Comparison of ENCODE assay signal across 16 cellular contexts in the genomic region with DNA sequence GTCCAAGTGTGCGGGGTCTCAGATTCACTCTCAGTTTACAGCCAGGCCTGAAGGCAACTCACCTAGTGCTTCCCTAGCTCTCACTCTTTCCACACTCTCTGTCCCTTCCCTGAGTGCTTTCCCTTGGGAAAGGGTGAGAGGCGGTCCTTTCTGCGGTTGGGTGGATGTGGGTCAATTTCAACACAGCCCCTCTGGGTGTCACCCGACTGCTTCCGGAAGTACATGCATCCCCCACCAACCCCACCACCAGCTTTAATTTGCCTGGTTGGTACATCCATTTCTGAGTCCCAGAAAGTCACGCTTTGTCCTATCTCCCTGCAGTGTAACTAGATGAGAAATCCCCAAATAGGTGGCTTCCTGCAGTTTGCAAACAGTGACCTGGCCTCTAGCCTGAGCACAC.
DNase-seq lines count a peak whose midpoint lies in the region; ATAC-seq and TF ChIP-seq lines count a peak whose summit lies in the region.
"Had no signal": no experiment of that assay in that cellular context is flagged by ENCODE, and none has a peak within 500 bp of the region (broad histone marks: within the 10 kb centered on the region; RNA-seq: fewer than 3 reads in every experiment).

No MANE protein-coding gene starts in this region.

- H3K27ac ChIP-seq in GM23338 (ENCODE audit: low read depth) (no peak overlapping the region), endodermal cell (ENCODE audit: low read depth, low read length) (no peak overlapping the region), thyroid gland (no peak overlapping the region)

- H3K27me3 Mint-ChIP-seq in GM23338 (ENCODE audit: insufficient read depth, low read depth, poor library complexity): peaks cover 4% of the 10 kb centered on the region
- H3K27me3 Mint-ChIP-seq in endodermal cell (ENCODE audit: insufficient read depth): peaks cover 6% of the 10 kb centered on the region
- no peaks in the 10 kb centered on the region for H3K27me3 Mint-ChIP-seq in nephron progenitor cell (ENCODE audit: low read depth, poor library complexity)
- no peaks in the 10 kb centered on the region for H3K27me3 Mint-ChIP-seq in activated CD4-positive, alpha-beta T cell treated with anti-CD3 and anti-CD28 coated beads, Interleukin-2, amount 10 ng/mL, durations not matched to agents 24 days and 14 days

- H3K27ac Mint-ChIP-seq in GM23338 (no peak overlapping the region), endodermal cell (no peak overlapping the region), nephron progenitor cell (peak overlapping the region; percentile 47)
- no peak overlapping the region for H3K27ac Mint-ChIP-seq in activated CD4-positive, alpha-beta T cell treated with anti-CD3 and anti-CD28 coated beads, Interleukin-2, amount 10 ng/mL, durations not matched to agents 24 days and 14 days
- H3K27ac Mint-ChIP-seq: CD4-positive, CD25-positive, alpha-beta regulatory T cell; CD8-positive, alpha-beta memory T cell had no signal

- no peak overlapping the region for H3K4me2 ChIP-seq in GM23338

- no peaks in the 10 kb centered on the region for H4K20me1 ChIP-seq in GM23338 (replicated peaks; ENCODE audit: insufficient read depth)

- H3K9me3 Mint-ChIP-seq in GM23338 (no peaks in the 10 kb centered on the region), endodermal cell (no peaks in the 10 kb centered on the region), nephron progenitor cell (no peaks in the 10 kb centered on the region)
- H3K9me3 Mint-ChIP-seq in activated CD4-positive, alpha-beta T cell treated with anti-CD3 and anti-CD28 coated beads, Interleukin-2, amount 10 ng/mL, durations not matched to agents 24 days and 14 days: no peaks in the 10 kb centered on the region
- H3K9me3 Mint-ChIP-seq: H9 had no signal

- 0 out of 2 replicates have a peak overlapping the region, but pooled peaks have one; percentile 56 for H2AFZ ChIP-seq in GM23338

- H3K4me1 ChIP-seq in GM23338 (ENCODE audit: insufficient read depth) (peaks cover 12% of the 10 kb centered on the region), endodermal cell (ENCODE audit: control insufficient read depth, insufficient read depth, low read length) (peaks cover 8% of the 10 kb centered on the region), thyroid gland (no peaks in the 10 kb centered on the region)
- H3K4me1 ChIP-seq: BE2C had no signal

- H3K4me3 ChIP-seq in GM23338: no peak overlapping the region
- H3K4me3 ChIP-seq in endodermal cell (ENCODE audit: low read length): no peak overlapping the region
- no peak overlapping the region for H3K4me3 ChIP-seq in thyroid gland (replicated peaks in 1 of 3)

- TF ChIP-seq CTCF in GM23338 (conservative IDR thresholded peaks at IDR 0.05; ENCODE audit: low read depth in 2 of 2): peak in 1 of 2 experiments; percentile 12; a peak in 1 of 4 replicates
- peak; percentile 21 for TF ChIP-seq CTCF in endodermal cell (conservative IDR thresholded peaks at IDR 0.05)
- TF ChIP-seq CTCF in nephron progenitor cell (IDR thresholded peaks at IDR 0.05): no peak
- TF ChIP-seq CTCF in thyroid gland (IDR thresholded peaks at IDR 0.05): no peak

- H3K4me1 Mint-ChIP-seq in GM23338: peaks cover 23% of the 10 kb centered on the region
- peaks cover 26% of the 10 kb centered on the region for H3K4me1 Mint-ChIP-seq in endodermal cell
- H3K4me1 Mint-ChIP-seq in nephron progenitor cell: peaks cover 12% of the 10 kb centered on the region
- H3K4me1 Mint-ChIP-seq in activated CD4-positive, alpha-beta T cell treated with anti-CD3 and anti-CD28 coated beads, Interleukin-2, amount 10 ng/mL, durations not matched to agents 24 days and 14 days: no peaks in the 10 kb centered on the region
- H3K4me1 Mint-ChIP-seq: CD4-positive, CD25-positive, alpha-beta regulatory T cell; CD8-positive, alpha-beta memory T cell had no signal

- H3K36me3 ChIP-seq in GM23338 (ENCODE audit: insufficient read depth) (no peaks in the 10 kb centered on the region), endodermal cell (ENCODE audit: control insufficient read depth, insufficient read depth, low read length) (no peaks in the 10 kb centered on the region), thyroid gland (no peaks in the 10 kb centered on the region)
- H3K36me3 ChIP-seq: BE2C had no signal

- H3F3A ChIP-seq in GM23338 (replicated peaks; ENCODE audit: low read depth): no peaks in the 10 kb centered on the region

- 91 to 100% methylated on average over 1 to 6 of the region's 6 CpGs for WGBS in endodermal cell (ENCODE audit: insufficient coverage in 1 of 2, insufficient read length in 1 of 2), 2 experiments
- 77 to 87% methylated on average over 6 of the region's 6 CpGs for WGBS in thyroid gland, 2 donors

- no peaks in the 10 kb centered on the region for H3K79me2 ChIP-seq in GM23338 (replicated peaks; ENCODE audit: insufficient read depth)

- ATAC-seq in GM23338: peak; percentile 39; the same call in 2 of the 3 replicates

- no peaks in the 10 kb centered on the region for H3K36me3 Mint-ChIP-seq in GM23338 (ENCODE audit: low read depth)
- H3K36me3 Mint-ChIP-seq in endodermal cell (ENCODE audit: low read depth): no peaks in the 10 kb centered on the region
- no peaks in the 10 kb centered on the region for H3K36me3 Mint-ChIP-seq in nephron progenitor cell (ENCODE audit: low read depth)
- no peaks in the 10 kb centered on the region for H3K36me3 Mint-ChIP-seq in activated CD4-positive, alpha-beta T cell treated with anti-CD3 and anti-CD28 coated beads, Interleukin-2, amount 10 ng/mL, durations not matched to agents 24 days and 14 days (ENCODE audit: low read depth)
- H3K36me3 Mint-ChIP-seq: CD4-positive, CD25-positive, alpha-beta regulatory T cell; CD8-positive, alpha-beta memory T cell had no signal

- H3K9me3 ChIP-seq in endodermal cell (ENCODE audit: control insufficient read depth, low read length) (no peaks in the 10 kb centered on the region), thyroid gland (no peaks in the 10 kb centered on the region)
- H3K9me3 ChIP-seq: BE2C had no signal

- H3K27me3 ChIP-seq in GM23338 (ENCODE audit: insufficient read depth) (no peaks in the 10 kb centered on the region), endodermal cell (ENCODE audit: control insufficient read depth, insufficient read depth, low read length, poor library complexity, severe bottlenecking) (no peaks in the 10 kb centered on the region), thyroid gland (no peaks in the 10 kb centered on the region)
- H3K27me3 ChIP-seq: BE2C had no signal

- intact Hi-C loops in thyroid gland (cut with DNase I): no loop called here
- intact Hi-C loops in activated CD4-positive, alpha-beta T cell treated with anti-CD3 and anti-CD28 coated beads, Interleukin-2, amount 10 ng/mL, durations not matched to agents 24 days and 14 days (cut with micrococcal nuclease): no loop called here

- no peak overlapping the region for H3K9ac ChIP-seq in endodermal cell (ENCODE audit: extremely low read depth, low read length, poor library complexity, severe bottlenecking)

- no peak for TF ChIP-seq POLR2A in thyroid gland (IDR thresholded peaks at IDR 0.05)

- H3K9me2 ChIP-seq in GM23338 (ENCODE audit: insufficient read depth): peaks cover 23% of the 10 kb centered on the region; the same call in 1 of the 2 replicates

- H3K4me3 Mint-ChIP-seq in GM23338 (no peak overlapping the region), endodermal cell (no peak overlapping the region), nephron progenitor cell (no peak overlapping the region)
- H3K4me3 Mint-ChIP-seq in activated CD4-positive, alpha-beta T cell treated with anti-CD3 and anti-CD28 coated beads, Interleukin-2, amount 10 ng/mL, durations not matched to agents 24 days and 14 days: no peak overlapping the region
- H3K4me3 Mint-ChIP-seq: CD4-positive, CD25-positive, alpha-beta regulatory T cell; CD8-positive, alpha-beta memory T cell; H9 had no signal

- DNase-seq in GM23338 (ENCODE audit: low spot score): peak; percentile 3
- DNase-seq in NCI-H146 treated with DMSO at 0.1 percent for 48 hours (lab: John Stamatoyannopoulos, UW; ENCODE audit: unreplicated experiment): peak; percentile 82
- peak; percentile 51 for DNase-seq in endodermal cell
- no peak for DNase-seq in nephron progenitor cell
- no peak for DNase-seq in thyroid gland
- no peak for DNase-seq in activated CD4-positive, alpha-beta T cell treated with anti-CD3 and anti-CD28 coated beads, Interleukin-2, amount 10 ng/mL, durations not matched to agents 24 days and 14 days
- DNase-seq in activated CD4-positive, alpha-beta T cell treated with anti-CD3 and anti-CD28 coated beads, Interleukin-2, amount 50 U/mL, for 1 hour: no peak
- no peak for DNase-seq in OCI-M2 (lab: John Stamatoyannopoulos, UW; ENCODE audit: unreplicated experiment)
- DNase-seq: BE2C; C1 segment of cervical spinal cord; CD4-positive, CD25-positive, alpha-beta regulatory T cell; CD8-positive, alpha-beta memory T cell; COR-L47; GDM1; GOT3; H9 had no signal

TF ChIP-seq in GM23338, 12 proteins besides CTCF, POLR2A, EP300 and RAD21 (continues in another document):
- TF ChIP-seq, protein P1, sequence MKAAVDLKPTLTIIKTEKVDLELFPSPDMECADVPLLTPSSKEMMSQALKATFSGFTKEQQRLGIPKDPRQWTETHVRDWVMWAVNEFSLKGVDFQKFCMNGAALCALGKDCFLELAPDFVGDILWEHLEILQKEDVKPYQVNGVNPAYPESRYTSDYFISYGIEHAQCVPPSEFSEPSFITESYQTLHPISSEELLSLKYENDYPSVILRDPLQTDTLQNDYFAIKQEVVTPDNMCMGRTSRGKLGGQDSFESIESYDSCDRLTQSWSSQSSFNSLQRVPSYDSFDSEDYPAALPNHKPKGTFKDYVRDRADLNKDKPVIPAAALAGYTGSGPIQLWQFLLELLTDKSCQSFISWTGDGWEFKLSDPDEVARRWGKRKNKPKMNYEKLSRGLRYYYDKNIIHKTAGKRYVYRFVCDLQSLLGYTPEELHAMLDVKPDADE (IDR thresholded peaks at IDR 0.05): no peak
- no peak for TF ChIP-seq ZNF331 (CRISPR knock-in tag; IDR thresholded peaks at IDR 0.05; ENCODE audit: low read depth)

Comparison
In these comparisons a context has a peak if more than half of its experiments do, and no peak if none do; other contexts are left out.
1. DNase-seq: peak in GM23338 (single experiment), NCI-H146 treated with DMSO at 0.1 percent for 48 hours (single experiment) and endodermal cell (single experiment); none in nephron progenitor cell (single experiment), thyroid gland (0 of 2), activated CD4-positive, alpha-beta T cell treated with anti-CD3 and anti-CD28 coated beads, Interleukin-2, amount 10 ng/mL, durations not matched to agents 24 days and 14 days (single experiment), activated CD4-positive, alpha-beta T cell treated with anti-CD3 and anti-CD28 coated beads, Interleukin-2, amount 50 U/mL, for 1 hour (single experiment) and OCI-M2 (single experiment).